Comparison of ENCODE assay signal across 23 cellular contexts in genomic region chr11:119229736-119230135, GRCh38. TPM values are rescaled to one million over a fixed set of nuclear protein-coding genes. Genes with fewer than 3 reads are reported as not detected.
A peak's percentile ranks its signal among the peaks of the same experiment; 100 is the strongest.
DNase-seq lines count a peak whose midpoint lies in the region; ATAC-seq and TF ChIP-seq lines count a peak whose summit lies in the region.
"Had no signal": no experiment of that assay in that cellular context is flagged by ENCODE, and none has a peak within 500 bp of the region (broad histone marks: within the 10 kb centered on the region; RNA-seq: fewer than 3 reads in every experiment).

No MANE protein-coding gene starts in this region.

- no peaks in the 10 kb centered on the region for H3K27me3 Mint-ChIP-seq in CD4-positive, alpha-beta T cell
- H3K27me3 Mint-ChIP-seq in T-cell, result no peaks in the 10 kb centered on the region

- H3K36me3 ChIP-seq in HAP-1 (replicated peaks) (peaks cover 11% of the 10 kb centered on the region), osteoblast (ENCODE audit: insufficient read depth, low read length) (peaks cover 7% of the 10 kb centered on the region)

- TF ChIP-seq CTCF in CD4-positive, alpha-beta T cell (IDR thresholded peaks at IDR 0.05), result no peak
- no peak for TF ChIP-seq CTCF in osteoblast (IDR thresholded peaks at IDR 0.05; ENCODE audit: extremely low read depth, low read depth, low read length)

- CTCF ChIA-PET in CD4-positive, alpha-beta T cell (lab: Charles Lee), result no interaction called here
- CTCF ChIA-PET in T-cell (lab: Charles Lee), result interaction anchor here in 1 of 2 donors (0.7 to 1.8 kb wide), 3 partner anchors 24 to 159 kb away, joined by 3 to 5 read pairs (median 3); partner anchors contain the start of gene CBL

- H3K27ac Mint-ChIP-seq in CD4-positive, alpha-beta T cell, result peak overlapping the region; percentile 81
- peak overlapping the region; percentile 77 to 83 for H3K27ac Mint-ChIP-seq in T-cell

- no peak for ATAC-seq in CD4-positive, alpha-beta T cell (ENCODE audit: poor library complexity)
- ATAC-seq in T-cell (replicated peaks in 1 of 4) (no peak), HG02840 (IDR thresholded peaks at IDR 0.05; ENCODE audit: low FRiP score, unreplicated experiment) (no peak)
- ATAC-seq: GM12878, HCT116, K562, Panc1, Right ventricle myocardium inferior had no signal

- H3K4me1 Mint-ChIP-seq in CD4-positive, alpha-beta T cell (ENCODE audit: low read depth), result peaks cover 65% of the 10 kb centered on the region
- peaks cover 49 to 57% (median 54%) of the 10 kb centered on the region in 3 donors for H3K4me1 Mint-ChIP-seq in T-cell

- DNase-seq in CD4-positive, alpha-beta T cell, result no peak
- DNase-seq in EL (peak; percentile 29), T-cell (no peak), epithelial cell of prostate (ENCODE audit: low read depth, low spot score) (no peak), HAP-1 (ENCODE audit: low spot score in 2 of 2) (no peak), NCI-H1417 (lab: John Stamatoyannopoulos, UW) (no peak), osteoblast (ENCODE audit: insufficient read length, low spot score, missing footprints) (no peak)
- DNase-seq: COR-L47, DMS 273 treated with DMSO at 0.1 percent for 48 hours, DND-41, GM23248, NCI-H1105 treated with DMSO at 0.1 percent for 48 hours, NCI-H187, NCI-H345, NCI-H524 treated with DMSO at 0.1 percent for 48 hours had no signal

- no peak overlapping the region for H3K4me2 ChIP-seq in osteoblast (ENCODE audit: insufficient read depth, low read length)
- H3K4me2 ChIP-seq: BLaER1 had no signal

- intact Hi-C loops in CD4-positive, alpha-beta T cell (cut with DNase I, micrococcal nuclease), result loop anchor here in 1 of 2 experiments (5.0 kb wide), 1 partner anchor 33 kb away; no protein-coding TSS in a partner anchor

- H3K36me3 Mint-ChIP-seq in CD4-positive, alpha-beta T cell (ENCODE audit: low read depth), result peaks cover 46% of the 10 kb centered on the region
- H3K36me3 Mint-ChIP-seq in T-cell, result peaks cover 24% of the 10 kb centered on the region

- H3K79me2 ChIP-seq in osteoblast (ENCODE audit: insufficient read depth, low read length), result peaks cover 71% of the 10 kb centered on the region

- H3K27me3 ChIP-seq in CD4-positive, alpha-beta T cell (ENCODE audit: control insufficient read depth, insufficient read depth, low read length), result no peaks in the 10 kb centered on the region
- no peaks in the 10 kb centered on the region for H3K27me3 ChIP-seq in HAP-1 (ENCODE audit: low read depth)
- no peaks in the 10 kb centered on the region for H3K27me3 ChIP-seq in osteoblast (ENCODE audit: insufficient read depth, low read length)
- H3K27me3 ChIP-seq: BLaER1 had no signal

- peaks cover 9% of the 10 kb centered on the region for H4K20me1 ChIP-seq in osteoblast (ENCODE audit: insufficient read depth, low read length)

- no peak overlapping the region for H3K4me3 ChIP-seq in HAP-1
- no peak overlapping the region for H3K4me3 ChIP-seq in osteoblast (ENCODE audit: insufficient read depth, low read length)
- H3K4me3 ChIP-seq: BLaER1, GM23248, K562 had no signal

- H3K4me1 ChIP-seq in HAP-1, result no peaks in the 10 kb centered on the region
- H3K4me1 ChIP-seq in osteoblast (ENCODE audit: insufficient read depth, low read length), result no peaks in the 10 kb centered on the region
- H3K4me1 ChIP-seq: BLaER1 had no signal

- no peaks in the 10 kb centered on the region for H3K9me3 Mint-ChIP-seq in CD4-positive, alpha-beta T cell
- no peaks in the 10 kb centered on the region for H3K9me3 Mint-ChIP-seq in T-cell

- POLR2A ChIA-PET in CD4-positive, alpha-beta T cell (lab: Charles Lee), result interaction anchor here (0.7 to 4.1 kb wide), 5 partner anchors 23 to 75 kb away, joined by 3 to 18 read pairs (median 5); partner anchors contain the start of gene CBL
- POLR2A ChIA-PET in T-cell (lab: Charles Lee), result interaction anchor here in 1 of 2 donors (0.5 kb wide), 1 partner anchor 92 kb away, joined by 5 read pairs; no protein-coding TSS in a partner anchor

- H3K9me3 ChIP-seq in CD4-positive, alpha-beta T cell (ENCODE audit: control insufficient read depth, low read length), result no peaks in the 10 kb centered on the region
- H3K9me3 ChIP-seq in HAP-1, result no peaks in the 10 kb centered on the region
- no peaks in the 10 kb centered on the region for H3K9me3 ChIP-seq in osteoblast (ENCODE audit: low read depth, low read length)
- H3K9me3 ChIP-seq: BLaER1 had no signal

- in situ Hi-C loops in HAP-1 (cut with MboI; ENCODE audit: low sequenced_read_pairs), result no loop called here

- H3K4me3 Mint-ChIP-seq in CD4-positive, alpha-beta T cell, result no peak overlapping the region
- H3K4me3 Mint-ChIP-seq in T-cell, result peak overlapping the region in 1 of 3 donors; percentile 67

- no peak overlapping the region for H2AFZ ChIP-seq in osteoblast (ENCODE audit: low read length)
- H2AFZ ChIP-seq: GM23248 had no signal

- no peak overlapping the region for H3K27ac ChIP-seq in CD4-positive, alpha-beta T cell (ENCODE audit: low read depth, low read length)
- H3K27ac ChIP-seq in epithelial cell of prostate (peak overlapping the region; percentile 28), osteoblast (ENCODE audit: low read depth, low read length) (no peak overlapping the region)
- H3K27ac ChIP-seq: BLaER1, GM23248 had no signal

RNA-seq across cellular contexts. Expression of gene CBL, which starts 23.6 kb away (rescaled TPM):
- 10 to 100 TPM; 19.5 to 20.8 TPM for total RNA-seq in CD4-positive, alpha-beta T cell
- 10 to 100 TPM; 40.9 to 42.2 (median 41.1) TPM for total RNA-seq in T-cell
- 9.0 and 9.7 TPM in 2 replicates for total RNA-seq in osteoblast

RNA-seq across cellular contexts. Expression of gene NHERF4, which starts 44.5 kb away (rescaled TPM):
- total RNA-seq in CD4-positive, alpha-beta T cell, result under 1 TPM; 0.59 to 0.63 TPM
- total RNA-seq in T-cell (1 to 10 TPM in 1 of 5 donors, under 1 TPM in 3, not detected in 1; 0.30 to 1.1 (median 0.73) TPM), osteoblast (not detected in 2 replicates)
- total RNA-seq: A673, GM23248, K562, Right ventricle myocardium inferior had no signal
